Comparison of ENCODE assay signal across 9 cellular contexts in the genomic region with DNA sequence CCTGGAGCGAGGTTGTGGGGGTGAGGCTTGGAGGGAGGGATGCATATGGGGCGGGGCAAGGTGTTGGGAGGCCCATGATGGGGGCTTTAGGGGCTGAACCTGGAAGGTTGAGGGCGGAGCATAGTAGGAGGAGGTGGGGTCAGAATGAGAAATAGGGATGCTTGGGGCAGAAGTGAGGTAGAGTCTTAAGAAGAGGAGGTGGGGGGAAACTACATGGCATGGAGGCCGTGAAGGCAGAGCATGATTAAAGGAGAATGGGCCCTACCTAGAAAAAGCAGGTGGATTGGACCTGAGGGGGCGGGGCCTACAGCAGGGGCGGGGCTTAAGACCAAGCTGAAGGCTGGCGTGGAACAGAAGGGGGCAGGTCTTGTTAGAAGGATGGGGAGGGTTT. TPM values are rescaled to one million over a fixed set of nuclear protein-coding genes. Genes with fewer than 3 reads are reported as not detected.
DNase-seq lines count a peak whose midpoint lies in the region; ATAC-seq and TF ChIP-seq lines count a peak whose summit lies in the region.
"Had no signal": no experiment of that assay in that cellular context is flagged by ENCODE, and none has a peak within 500 bp of the region (broad histone marks: within the 10 kb centered on the region; RNA-seq: fewer than 3 reads in every experiment).

No MANE protein-coding gene starts in this region.

- DNase-seq in NCI-H146 (lab: John Stamatoyannopoulos, UW) (peak; percentile 90), activated T-cell treated with anti-CD3 and anti-CD28 coated beads for 4 hours (peak; percentile 59), fibroblast of villous mesenchyme (ENCODE audit: low read depth) (no peak), posterior vena cava (ENCODE audit: low spot score) (no peak)
- peak; percentile 64 for DNase-seq in stimulated activated CD4-positive, alpha-beta T cell treated with anti-CD3 and anti-CD28 coated beads, Interleukin-1b, Interleukin-23, amount 100 ng/mL, for 48 hours

- H3K4me3 ChIP-seq in fibroblast of villous mesenchyme (ENCODE audit: low read depth, low read length): peak overlapping the region; percentile 33

- TF ChIP-seq CTCF in fibroblast of villous mesenchyme (IDR thresholded peaks at IDR 0.05; ENCODE audit: insufficient read depth, low read depth, low read length): no peak

- intact Hi-C loops in posterior vena cava (cut with DNase I): no loop called here

- ATAC-seq in GM21381 (IDR thresholded peaks at IDR 0.05; ENCODE audit: unreplicated experiment) (peak; percentile 14), GM21825 (IDR thresholded peaks at IDR 0.05; ENCODE audit: unreplicated experiment) (no peak), HG03139 (IDR thresholded peaks at IDR 0.05; ENCODE audit: unreplicated experiment) (no peak)

RNA-seq across cellular contexts. Expression of a gene that starts 0.8 kb away (rescaled TPM):
- 71.2 and 76.3 TPM in 2 replicates for total RNA-seq in fibroblast of villous mesenchyme
- 10 to 100 TPM; 65.0 to 82.3 TPM for total RNA-seq in posterior vena cava

RNA-seq across cellular contexts. Expression of a gene that starts 7.1 kb away (rescaled TPM):
- total RNA-seq in fibroblast of villous mesenchyme (22.9 and 25.0 TPM in 2 replicates), posterior vena cava (10 to 100 TPM; 10.4 to 12.3 TPM)

RNA-seq across cellular contexts. Expression of a gene that starts 11.6 kb away (rescaled TPM):
- total RNA-seq in fibroblast of villous mesenchyme (under 0.01 and 0.32 TPM in 2 replicates), posterior vena cava (under 1 TPM; 0.33 to 0.37 TPM)

RNA-seq across cellular contexts. Expression of a gene that starts 41.7 kb away (rescaled TPM):
- not detected in 2 replicates for total RNA-seq in fibroblast of villous mesenchyme
- total RNA-seq in posterior vena cava: under 1 TPM in 1 of 2 donors, not detected in 1; 0.33 TPM
- total RNA-seq: SK-MEL-5 had no signal

RNA-seq across cellular contexts. Expression of a gene that starts 47.9 kb away (rescaled TPM):
- total RNA-seq in fibroblast of villous mesenchyme (not detected in 2 replicates), posterior vena cava (under 1 TPM; 0.83 to 0.90 TPM)

Comparison
In these comparisons a context has a peak if more than half of its experiments do, and no peak if none do; other contexts are left out.
1. DNase-seq: peak in NCI-H146 (single experiment), activated T-cell treated with anti-CD3 and anti-CD28 coated beads for 4 hours (single experiment) and stimulated activated CD4-positive, alpha-beta T cell treated with anti-CD3 and anti-CD28 coated beads, Interleukin-1b, Interleukin-23, amount 100 ng/mL, for 48 hours (single experiment); none in fibroblast of villous mesenchyme (single experiment) and posterior vena cava (single experiment).